8 cellular contexts compared by ENCODE assay signal in genomic region chr7:64888561-64888900, GRCh38. TPM values are rescaled to one million over a fixed set of nuclear protein-coding genes. Genes with fewer than 3 reads are reported as not detected.
DNase-seq lines count a peak whose midpoint lies in the region; ATAC-seq and TF ChIP-seq lines count a peak whose summit lies in the region.

No MANE protein-coding gene starts in this region.

- no peak overlapping the region for H3K27ac ChIP-seq in ascending aorta

- H3K36me3 ChIP-seq in ascending aorta: no peaks in the 10 kb centered on the region
- no peaks in the 10 kb centered on the region for H3K36me3 ChIP-seq in kidney epithelial cell (ENCODE audit: control insufficient read depth, insufficient read depth, low read length)
- no peaks in the 10 kb centered on the region for H3K36me3 ChIP-seq in HAP-1 (replicated peaks)

- peak overlapping the region; percentile 85 for H3K4me3 Mint-ChIP-seq in T-helper 2 cell treated with Interferon-gamma antibody and Interleukin-4, amounts not matched to agents 5 μg/mL and 100 μg/mL, for 36 hours
- H3K4me3 Mint-ChIP-seq in stimulated activated naive B cell treated with anti-CD40 and anti-IgM and Interleukin-4, amounts not matched to agents 10 μg/mL and 1 μg/mL and 100 μg/mL, for 72 hours: peak overlapping the region; percentile 79 to 80

- no peaks in the 10 kb centered on the region for H3K36me3 Mint-ChIP-seq in T-helper 2 cell treated with Interferon-gamma antibody and Interleukin-4, amounts not matched to agents 5 μg/mL and 100 μg/mL, for 36 hours (ENCODE audit: low read depth)
- H3K36me3 Mint-ChIP-seq in stimulated activated naive B cell treated with anti-CD40 and anti-IgM and Interleukin-4, amounts not matched to agents 10 μg/mL and 1 μg/mL and 100 μg/mL, for 72 hours: peaks cover 3 to 7% of the 10 kb centered on the region in 2 donors

- peak overlapping the region; percentile 51 to 56 for H3K4me3 ChIP-seq in ascending aorta
- H3K4me3 ChIP-seq in kidney epithelial cell (ENCODE audit: low read depth, low read length): peak overlapping the region; percentile 39
- H3K4me3 ChIP-seq in HAP-1: no peak overlapping the region

- intact Hi-C loops in ascending aorta (cut with DNase I): loop anchor here (2.0 to 10.0 kb wide), 2 partner anchors 14 to 224 kb away; partner anchors contain the start of genes ZNF107 and ZNF273

- no peak for DNase-seq in T-helper 2 cell treated with Interferon-gamma antibody and Interleukin-4, amounts not matched to agents 5 μg/mL and 100 μg/mL, for 36 hours (ENCODE audit: low spot score)
- DNase-seq in T-helper 2 cell: no peak
- DNase-seq in ascending aorta (ENCODE audit: low spot score in 2 of 2): no peak
- DNase-seq in kidney epithelial cell (ENCODE audit: low read depth): no peak
- DNase-seq in stimulated activated naive B cell treated with anti-CD40 and anti-IgM and Interleukin-4, amounts not matched to agents 10 μg/mL and 1 μg/mL and 100 μg/mL, for 72 hours: no peak
- DNase-seq in NCI-H2227 (lab: John Stamatoyannopoulos, UW; ENCODE audit: unreplicated experiment): no peak
- DNase-seq in epidermal melanocyte (ENCODE audit: insufficient read length, low spot score): no peak
- no peak for DNase-seq in HAP-1 (ENCODE audit: low spot score in 2 of 2)

- no peak overlapping the region for H3K27ac Mint-ChIP-seq in T-helper 2 cell treated with Interferon-gamma antibody and Interleukin-4, amounts not matched to agents 5 μg/mL and 100 μg/mL, for 36 hours
- H3K27ac Mint-ChIP-seq in stimulated activated naive B cell treated with anti-CD40 and anti-IgM and Interleukin-4, amounts not matched to agents 10 μg/mL and 1 μg/mL and 100 μg/mL, for 72 hours: peak overlapping the region; percentile 25

- H3K27me3 ChIP-seq in ascending aorta (no peaks in the 10 kb centered on the region), kidney epithelial cell (ENCODE audit: control insufficient read depth, insufficient read depth, low read length) (peaks cover 39% of the 10 kb centered on the region), HAP-1 (ENCODE audit: low read depth) (no peaks in the 10 kb centered on the region)

- H3K27me3 Mint-ChIP-seq in T-helper 2 cell treated with Interferon-gamma antibody and Interleukin-4, amounts not matched to agents 5 μg/mL and 100 μg/mL, for 36 hours (ENCODE audit: low read depth): peaks cover 34% of the 10 kb centered on the region
- H3K27me3 Mint-ChIP-seq in stimulated activated naive B cell treated with anti-CD40 and anti-IgM and Interleukin-4, amounts not matched to agents 10 μg/mL and 1 μg/mL and 100 μg/mL, for 72 hours: peaks cover 62 to 76% of the 10 kb centered on the region in 2 donors

- H3K9me3 ChIP-seq in ascending aorta (no peaks in the 10 kb centered on the region), HAP-1 (no peaks in the 10 kb centered on the region)

- TF ChIP-seq CTCF in ascending aorta (IDR thresholded peaks at IDR 0.05) (no peak), kidney epithelial cell (IDR thresholded peaks at IDR 0.05; ENCODE audit: insufficient read depth, low read length, poor library complexity, severe bottlenecking) (no peak)

- H3K4me1 ChIP-seq in ascending aorta (peaks cover 3 to 25% of the 10 kb centered on the region in 2 donors), HAP-1 (no peaks in the 10 kb centered on the region)

- peaks cover 9% of the 10 kb centered on the region for H3K4me1 Mint-ChIP-seq in T-helper 2 cell treated with Interferon-gamma antibody and Interleukin-4, amounts not matched to agents 5 μg/mL and 100 μg/mL, for 36 hours (ENCODE audit: low read depth)
- H3K4me1 Mint-ChIP-seq in stimulated activated naive B cell treated with anti-CD40 and anti-IgM and Interleukin-4, amounts not matched to agents 10 μg/mL and 1 μg/mL and 100 μg/mL, for 72 hours: peaks cover 10 to 13% of the 10 kb centered on the region in 2 donors

- in situ Hi-C loops in HAP-1 (cut with MboI; ENCODE audit: low sequenced_read_pairs): no loop called here

- peaks cover 8% of the 10 kb centered on the region for H3K9me3 Mint-ChIP-seq in T-helper 2 cell treated with Interferon-gamma antibody and Interleukin-4, amounts not matched to agents 5 μg/mL and 100 μg/mL, for 36 hours
- peaks cover 0 to 2% of the 10 kb centered on the region in 2 donors for H3K9me3 Mint-ChIP-seq in stimulated activated naive B cell treated with anti-CD40 and anti-IgM and Interleukin-4, amounts not matched to agents 10 μg/mL and 1 μg/mL and 100 μg/mL, for 72 hours

- ATAC-seq in stimulated activated naive B cell treated with anti-CD40 and anti-IgM and Interleukin-4, amounts not matched to agents 10 μg/mL and 1 μg/mL and 100 μg/mL, for 72 hours (replicated peaks): peak; percentile 21 to 34

RNA-seq across cellular contexts. Expression of gene ZNF273, which starts 14.5 kb away (rescaled TPM):
- 1.7 TPM for total RNA-seq in ascending aorta
- total RNA-seq in kidney epithelial cell: 3.8 and 5.3 TPM in 2 replicates
